Comparison of ENCODE assay signal across 40 cellular contexts in the genomic region with DNA sequence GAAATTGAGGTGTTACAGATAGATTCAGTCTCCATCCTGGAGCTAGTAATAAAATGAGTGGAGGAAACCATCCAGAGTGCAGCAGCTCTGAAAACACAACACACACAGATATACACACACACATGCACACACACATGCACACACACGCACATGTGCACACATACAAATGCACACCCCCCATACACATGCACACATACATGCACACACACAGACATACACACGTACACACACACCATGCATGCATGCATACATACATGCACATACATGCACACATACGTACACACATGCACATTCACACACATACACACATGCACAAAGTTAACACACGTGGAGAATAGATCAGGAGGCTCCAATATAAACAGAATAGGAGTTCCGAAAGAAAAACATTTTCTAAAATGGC. TPM values are rescaled to one million over a fixed set of nuclear protein-coding genes. Genes with fewer than 3 reads are reported as not detected.
"Had no signal": no experiment of that assay in that cellular context is flagged by ENCODE, and none has a peak within 500 bp of the region (broad histone marks: within the 10 kb centered on the region; RNA-seq: fewer than 3 reads in every experiment).

No MANE protein-coding gene starts in this region.

- H3K9me3 ChIP-seq: adrenal gland, body of pancreas, esophagus squamous epithelium, gastroesophageal sphincter, heart right ventricle had no signal

- H3K4me1 ChIP-seq: adrenal gland, body of pancreas, esophagus squamous epithelium, gastroesophageal sphincter had no signal

- H3K4me3 ChIP-seq: adrenal gland, body of pancreas, coronary artery, esophagus squamous epithelium, gastroesophageal sphincter, heart right ventricle had no signal

- ATAC-seq: activated CD4-positive, alpha-beta T cell treated with anti-CD3 and anti-CD28 coated beads for 36 hours; activated CD8-positive, alpha-beta memory T cell treated with anti-CD3 and anti-CD28 coated beads, Interleukin-2, amount 10 ng/mL, durations not matched to agents 7 days and 5 days; activated CD8-positive, alpha-beta T cell treated with anti-CD3 and anti-CD28 coated beads, Interleukin-2, amount 10 ng/mL, durations not matched to agents 7 days and 5 days; activated naive CD8-positive, alpha-beta T cell treated with anti-CD3 and anti-CD28 coated beads, Interleukin-2, amount 50 U/mL, for 24 hours; body of pancreas; gastroesophageal sphincter; heart right ventricle; T-helper 17 cell had no signal

- H3K36me3 ChIP-seq: adrenal gland, esophagus squamous epithelium, gastroesophageal sphincter, heart right ventricle had no signal

- H3K27ac ChIP-seq: adrenal gland, body of pancreas, coronary artery, epithelial cell of prostate, esophagus squamous epithelium, gastroesophageal sphincter, heart right ventricle had no signal

- DNase-seq: activated CD4-positive, alpha-beta memory T cell treated with anti-CD3 and anti-CD28 coated beads for 36 hours; activated CD4-positive, alpha-beta T cell treated with anti-CD3 and anti-CD28 coated beads for 36 hours; activated CD4-positive, alpha-beta T cell treated with anti-CD3 and anti-CD28 coated beads, Interleukin-2, amount 10 ng/mL, durations not matched to agents 24 days and 14 days; activated CD4-positive, CD25-positive, alpha-beta regulatory T cell; activated CD4-positive, CD25-positive, alpha-beta regulatory T cell treated with anti-CD3 and anti-CD28 coated beads, Interleukin-2, amount 50 U/mL, for 72 hours; activated CD8-positive, alpha-beta memory T cell treated with anti-CD3 and anti-CD28 coated beads, Interleukin-2, amount 10 ng/mL, durations not matched to agents 7 days and 5 days; activated CD8-positive, alpha-beta memory T cell treated with anti-CD3 and anti-CD28 coated beads, Interleukin-2, amount 50 U/mL, for 4 hours; activated CD8-positive, alpha-beta T cell treated with anti-CD3 and anti-CD28 coated beads, Interleukin-2, amount 10 ng/mL, durations not matched to agents 7 days and 5 days; activated effector memory CD4-positive, alpha-beta T cell treated with anti-CD3 and anti-CD28 coated beads, Interleukin-2, amount 50 U/mL, for 16 hours; activated naive CD4-positive, alpha-beta T cell treated with anti-CD3 and anti-CD28 coated beads for 36 hours; activated naive CD8-positive, alpha-beta T cell treated with anti-CD3 and anti-CD28 coated beads for 36 hours; activated naive CD8-positive, alpha-beta T cell treated with anti-CD3 and anti-CD28 coated beads, Interleukin-2, amount 50 U/mL, for 24 hours; activated T-cell treated with anti-CD3 and anti-CD28 coated beads, Interleukin-2, amount 50 U/mL, for 1 hour; activated T-cell treated with anti-CD3 and anti-CD28 coated beads, Interleukin-2, amount 50 U/mL, for 48 hours; adrenal gland; amygdala; aorta; body of pancreas; central memory CD4-positive, alpha-beta T cell; cerebellar nuclear complex; dermis blood vessel endothelial cell; effector CD8-positive, alpha-beta T cell; esophagus squamous epithelium; foreskin melanocyte; heart right ventricle; T-helper 1 cell; T-helper 17 cell; T1000 had no signal

- H3K27me3 ChIP-seq: adrenal gland, body of pancreas had no signal

- FAIRE-seq: endometrium had no signal

RNA-seq across cellular contexts. Expression of gene OBP2B, which starts 21.0 kb away (rescaled TPM):
- total RNA-seq: activated CD4-positive, alpha-beta memory T cell treated with anti-CD3 and anti-CD28 coated beads for 36 hours; activated CD4-positive, alpha-beta T cell treated with anti-CD3 and anti-CD28 coated beads for 36 hours; activated CD4-positive, alpha-beta T cell treated with anti-CD3 and anti-CD28 coated beads, Interleukin-2, amount 10 ng/mL, durations not matched to agents 24 days and 14 days; activated CD8-positive, alpha-beta memory T cell treated with anti-CD3 and anti-CD28 coated beads for 36 hours; activated CD8-positive, alpha-beta memory T cell treated with anti-CD3 and anti-CD28 coated beads, Interleukin-2, amount 10 ng/mL, durations not matched to agents 7 days and 5 days; activated CD8-positive, alpha-beta T cell treated with anti-CD3 and anti-CD28 coated beads, Interleukin-2, amount 10 ng/mL, durations not matched to agents 7 days and 5 days; activated naive CD4-positive, alpha-beta T cell treated with anti-CD3 and anti-CD28 coated beads for 36 hours; activated naive CD8-positive, alpha-beta T cell treated with anti-CD3 and anti-CD28 coated beads for 36 hours; activated T-helper 1 cell treated with anti-CD3 and anti-CD28 coated beads, Interleukin-12 subunit alpha, Interleukin-12 subunit beta, Interleukin-2, Interleukin-4 antibody, amounts not matched to agents 30 ng/mL and 10 ng/mL and 1 ng/mL, durations not matched to agents 14 hours and 24 hours and 36 hours; activated T-helper 2 cell treated with anti-CD3 and anti-CD28 coated beads, Interferon-gamma antibody, Interleukin-2, Interleukin-4, amounts not matched to agents 10 μg/mL and 5 μg/mL and 100 μg/mL, durations not matched to agents 14 hours and 24 hours and 36 hours; aorta; body of pancreas; dermis blood vessel endothelial cell; endothelial cell of umbilical vein; esophagus squamous epithelium; fibroblast of lung; fibroblast of villous mesenchyme; gastroesophageal sphincter; glomerular endothelial cell; T-helper 17 cell had no signal
- polyA plus RNA-seq: adrenal gland, aorta, endothelial cell of umbilical vein, esophagus, fibroblast of lung, heart right ventricle had no signal

RNA-seq across cellular contexts. Expression of gene ABO, which starts 44.9 kb away (rescaled TPM):
- total RNA-seq: activated CD4-positive, alpha-beta memory T cell treated with anti-CD3 and anti-CD28 coated beads for 36 hours; activated CD8-positive, alpha-beta memory T cell treated with anti-CD3 and anti-CD28 coated beads for 36 hours; activated CD8-positive, alpha-beta memory T cell treated with anti-CD3 and anti-CD28 coated beads, Interleukin-2, amount 10 ng/mL, durations not matched to agents 7 days and 5 days; activated CD8-positive, alpha-beta T cell treated with anti-CD3 and anti-CD28 coated beads, Interleukin-2, amount 10 ng/mL, durations not matched to agents 7 days and 5 days; activated naive CD4-positive, alpha-beta T cell treated with anti-CD3 and anti-CD28 coated beads for 36 hours; activated naive CD8-positive, alpha-beta T cell treated with anti-CD3 and anti-CD28 coated beads for 36 hours; endothelial cell of umbilical vein; fibroblast of lung; fibroblast of villous mesenchyme had no signal
- polyA plus RNA-seq: endothelial cell of umbilical vein, fibroblast of lung had no signal
